8 cellular contexts compared by ENCODE assay signal in the genomic region with DNA sequence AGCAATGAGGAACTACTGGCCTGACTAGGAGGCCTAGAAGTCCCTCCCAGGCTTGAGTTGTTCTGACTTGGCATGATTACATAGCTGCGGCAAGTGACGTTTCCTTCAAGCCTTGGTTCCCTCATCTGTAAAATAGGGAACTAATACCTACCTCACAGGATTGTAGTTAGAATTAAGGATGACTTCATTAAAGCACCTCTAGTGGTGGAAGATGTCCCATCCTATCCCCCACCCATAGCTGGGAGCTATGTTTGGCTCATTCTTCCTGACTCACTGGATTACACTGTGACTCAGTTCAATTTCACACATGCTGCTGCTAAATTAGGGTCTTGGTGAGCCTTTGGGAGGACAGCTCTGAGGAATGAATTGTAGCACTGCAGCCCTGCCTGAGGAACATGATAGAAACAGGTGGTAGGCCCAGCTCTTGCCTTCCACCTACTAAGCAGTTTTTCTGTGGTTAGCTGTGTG. TPM values are rescaled to one million over a fixed set of nuclear protein-coding genes. Genes with fewer than 3 reads are reported as not detected.
DNase-seq lines count a peak whose midpoint lies in the region; ATAC-seq and TF ChIP-seq lines count a peak whose summit lies in the region.

No MANE protein-coding gene starts in this region.

- H3K27ac Mint-ChIP-seq in activated T-cell treated with anti-CD3 and anti-CD28 coated beads, Interleukin-2, amount 50 U/mL, for 72 hours, result no peak overlapping the region
- H3K27ac Mint-ChIP-seq in naive B cell, result peak overlapping the region in 3 of 6 donors; percentile 46 to 93 (median 84)

- no peak overlapping the region for H3K4me3 ChIP-seq in astrocyte of the spinal cord (ENCODE audit: low read depth, low read length)

- H3K9me3 Mint-ChIP-seq in activated T-cell treated with anti-CD3 and anti-CD28 coated beads, Interleukin-2, amount 50 U/mL, for 72 hours, result no peaks in the 10 kb centered on the region
- no peaks in the 10 kb centered on the region for H3K9me3 Mint-ChIP-seq in naive B cell

- TF ChIP-seq CTCF in astrocyte of the spinal cord (IDR thresholded peaks at IDR 0.05; ENCODE audit: low read depth, low read length), result peak; percentile 23

- peak; percentile 21 to 34 for ATAC-seq in activated T-cell treated with anti-CD3 and anti-CD28 coated beads, Interleukin-2, amount 50 U/mL, for 72 hours (replicated peaks in 1 of 2)
- peak; percentile 94 to 95 for ATAC-seq in naive B cell (ENCODE audit: low read depth in 2 of 2)
- no peak for ATAC-seq in GM21390 (IDR thresholded peaks at IDR 0.05; ENCODE audit: unreplicated experiment)

- no peaks in the 10 kb centered on the region for H3K36me3 Mint-ChIP-seq in activated T-cell treated with anti-CD3 and anti-CD28 coated beads, Interleukin-2, amount 50 U/mL, for 72 hours (ENCODE audit: insufficient read depth in 2 of 2)
- no peaks in the 10 kb centered on the region for H3K36me3 Mint-ChIP-seq in naive B cell

- H3K27me3 Mint-ChIP-seq in activated T-cell treated with anti-CD3 and anti-CD28 coated beads, Interleukin-2, amount 50 U/mL, for 72 hours (ENCODE audit: low read depth), result peaks cover 21% of the 10 kb centered on the region
- peaks cover 11 to 20% (median 11%) of the 10 kb centered on the region in 3 donors for H3K27me3 Mint-ChIP-seq in naive B cell

- no peak for DNase-seq in activated T-cell treated with anti-CD3 and anti-CD28 coated beads, Interleukin-2, amount 50 U/mL, for 72 hours
- DNase-seq in activated T-cell treated with anti-CD3 and anti-CD28 coated beads, Interleukin-2, amount 50 U/mL, for 1 hour, result no peak
- peak; percentile 95 for DNase-seq in LHCN-M2 (ENCODE audit: low read depth)
- peak; percentile 72 for DNase-seq in astrocyte of the spinal cord (ENCODE audit: low read depth, low spot score)
- peak; percentile 58 for DNase-seq in naive B cell
- DNase-seq in ecto neural progenitor cell (ENCODE audit: low spot score), result no peak
- DNase-seq in stimulated activated CD4-positive, alpha-beta T cell treated with anti-CD3 and anti-CD28 coated beads, Interleukin-2, amount 100 ng/mL, for 48 hours, result no peak

- in situ Hi-C loops in astrocyte of the spinal cord (cut with HindIII; ENCODE audit: low sequenced_read_pairs), result no loop called here

- H3K4me3 Mint-ChIP-seq in activated T-cell treated with anti-CD3 and anti-CD28 coated beads, Interleukin-2, amount 50 U/mL, for 72 hours, result no peak overlapping the region
- H3K4me3 Mint-ChIP-seq in naive B cell, result no peak overlapping the region

- no peaks in the 10 kb centered on the region for H3K4me1 Mint-ChIP-seq in activated T-cell treated with anti-CD3 and anti-CD28 coated beads, Interleukin-2, amount 50 U/mL, for 72 hours (ENCODE audit: low read depth)
- H3K4me1 Mint-ChIP-seq in naive B cell, result peaks cover 15 to 27% (median 26%) of the 10 kb centered on the region in 3 donors

RNA-seq across cellular contexts. Expression of a gene that starts 6.0 kb away (rescaled TPM):
- total RNA-seq in activated T-cell treated with anti-CD3 and anti-CD28 coated beads, Interleukin-2, amount 50 U/mL, for 72 hours, result under 1 TPM; 0.94 to 0.97 TPM
- 21.0 and 30.6 TPM in 2 replicates for total RNA-seq in LHCN-M2 (2014; rRNA removed)
- 56.0 TPM for polyA plus RNA-seq in LHCN-M2 (2012)
- not detected for polyA plus RNA-seq in naive B cell (ENCODE audit: low read depth in 6 of 6)

RNA-seq across cellular contexts. Expression of a gene that starts 53.7 kb away (rescaled TPM):
- total RNA-seq in activated T-cell treated with anti-CD3 and anti-CD28 coated beads, Interleukin-2, amount 50 U/mL, for 72 hours, result 10 to 100 TPM; 47.8 to 49.8 TPM
- total RNA-seq in LHCN-M2 (2014; rRNA removed), result 28.9 and 33.1 TPM in 2 replicates
- 39.2 TPM for polyA plus RNA-seq in LHCN-M2 (2012)
- polyA plus RNA-seq in naive B cell (ENCODE audit: low read depth in 6 of 6), result 10 to 100 TPM; 13.6 to 30.0 (median 18.0) TPM

Comparison
In these comparisons a context has a peak if more than half of its experiments do, and no peak if none do; other contexts are left out.
1. DNase-seq: peak in LHCN-M2 (single experiment), astrocyte of the spinal cord (single experiment) and naive B cell (single experiment); none in activated T-cell treated with anti-CD3 and anti-CD28 coated beads, Interleukin-2, amount 50 U/mL, for 72 hours (0 of 2), activated T-cell treated with anti-CD3 and anti-CD28 coated beads, Interleukin-2, amount 50 U/mL, for 1 hour (single experiment), ecto neural progenitor cell (single experiment) and stimulated activated CD4-positive, alpha-beta T cell treated with anti-CD3 and anti-CD28 coated beads, Interleukin-2, amount 100 ng/mL, for 48 hours (0 of 2).
2. RNA of a gene that starts 6.0 kb away (total RNA-seq): 21.0 to 30.6 TPM in LHCN-M2; 0.94 to 0.97 TPM in activated T-cell treated with anti-CD3 and anti-CD28 coated beads, Interleukin-2, amount 50 U/mL, for 72 hours; every median in the first group is over 10 times any median in the second.